1 cellular context compared by ENCODE assay signal in the genomic region with DNA sequence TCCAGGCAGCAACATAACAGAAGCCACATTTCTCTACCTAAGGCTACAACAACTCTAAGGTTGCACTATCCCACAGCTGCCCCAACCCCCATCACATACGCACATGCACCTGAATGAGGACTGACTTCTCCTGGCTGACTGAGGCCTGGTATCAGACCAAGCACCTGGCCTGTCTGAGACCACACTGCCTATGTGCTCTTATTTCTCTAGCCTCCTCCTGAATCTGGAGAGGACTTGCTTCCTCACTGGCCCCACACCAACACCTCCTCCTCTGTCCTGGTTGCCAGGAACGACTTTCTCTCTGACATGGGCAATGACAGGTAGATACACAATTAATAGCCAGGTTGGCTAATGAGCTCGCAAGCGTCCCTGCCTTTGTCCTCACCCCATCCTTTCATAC.
TF ChIP-seq lines count a peak whose summit lies in the region.

No MANE protein-coding gene starts in this region.

TF ChIP-seq in H1, 55 proteins besides CTCF, POLR2A, EP300 and RAD21:
- TF ChIP-seq TEAD4 (IDR thresholded peaks at IDR 0.05; ENCODE audit: low read depth, low read length) (no peak), NANOG (IDR thresholded peaks at IDR 0.05; ENCODE audit: insufficient read depth, low read depth, low read length, poor library complexity, severe bottlenecking) (no peak), YY1 (IDR thresholded peaks at IDR 0.05; ENCODE audit: low read depth, low read length) (no peak), RNF2 (IDR thresholded peaks at IDR 0.05; ENCODE audit: borderline replicate concordance, low read depth, low read length, missing control alignments, poor library complexity, severe bottlenecking) (no peak), EZH2 (IDR thresholded peaks at IDR 0.05; ENCODE audit: low read depth, low read length, severe bottlenecking) (no peak), TAF1 (IDR thresholded peaks at IDR 0.05; ENCODE audit: low read depth, low read length) (no peak), CHD1 (IDR thresholded peaks at IDR 0.05; ENCODE audit: low read depth, low read length) (no peak), PHF8 (conservative IDR thresholded peaks at IDR 0.05; ENCODE audit: low read depth, low read length) (no peak), BCL11A (IDR thresholded peaks at IDR 0.05; ENCODE audit: low read depth in 2 of 2, low read length in 2 of 2) (no peak), SP1 (IDR thresholded peaks at IDR 0.05; ENCODE audit: low read depth, low read length) (no peak), SAP30 (IDR thresholded peaks at IDR 0.05; ENCODE audit: insufficient read depth, insufficient replicate concordance, low read length) (no peak), SIRT6 (IDR thresholded peaks at IDR 0.05; ENCODE audit: low read length) (no peak), KDM4A (IDR thresholded peaks at IDR 0.05; ENCODE audit: low read depth, low read length, severe bottlenecking) (no peak), BRCA1 (IDR thresholded peaks at IDR 0.05; ENCODE audit: low read depth, low read length) (no peak)
- TF ChIP-seq, protein P1, sequence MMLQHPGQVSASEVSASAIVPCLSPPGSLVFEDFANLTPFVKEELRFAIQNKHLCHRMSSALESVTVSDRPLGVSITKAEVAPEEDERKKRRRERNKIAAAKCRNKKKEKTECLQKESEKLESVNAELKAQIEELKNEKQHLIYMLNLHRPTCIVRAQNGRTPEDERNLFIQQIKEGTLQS (IDR thresholded peaks at IDR 0.05; ENCODE audit: insufficient read depth, low read depth, low read length), result no peak
- TF ChIP-seq, protein P2, sequence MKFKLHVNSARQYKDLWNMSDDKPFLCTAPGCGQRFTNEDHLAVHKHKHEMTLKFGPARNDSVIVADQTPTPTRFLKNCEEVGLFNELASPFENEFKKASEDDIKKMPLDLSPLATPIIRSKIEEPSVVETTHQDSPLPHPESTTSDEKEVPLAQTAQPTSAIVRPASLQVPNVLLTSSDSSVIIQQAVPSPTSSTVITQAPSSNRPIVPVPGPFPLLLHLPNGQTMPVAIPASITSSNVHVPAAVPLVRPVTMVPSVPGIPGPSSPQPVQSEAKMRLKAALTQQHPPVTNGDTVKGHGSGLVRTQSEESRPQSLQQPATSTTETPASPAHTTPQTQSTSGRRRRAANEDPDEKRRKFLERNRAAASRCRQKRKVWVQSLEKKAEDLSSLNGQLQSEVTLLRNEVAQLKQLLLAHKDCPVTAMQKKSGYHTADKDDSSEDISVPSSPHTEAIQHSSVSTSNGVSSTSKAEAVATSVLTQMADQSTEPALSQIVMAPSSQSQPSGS (IDR thresholded peaks at IDR 0.05; ENCODE audit: low read length), result no peak
